Comparison of ENCODE assay signal across 22 cellular contexts in genomic region chr14:23142826-23143225, GRCh38. TPM values are rescaled to one million over a fixed set of nuclear protein-coding genes. Genes with fewer than 3 reads are reported as not detected.
A peak's percentile ranks its signal among the peaks of the same experiment; 100 is the strongest.
DNase-seq lines count a peak whose midpoint lies in the region; ATAC-seq, FAIRE-seq and TF ChIP-seq lines count a peak whose summit lies in the region.
"Had no signal": no experiment of that assay in that cellular context is flagged by ENCODE, and none has a peak within 500 bp of the region (broad histone marks: within the 10 kb centered on the region; RNA-seq: fewer than 3 reads in every experiment).

No MANE protein-coding gene starts in this region.

- no peak for TF ChIP-seq RAD21 in A549 (conservative IDR thresholded peaks at IDR 0.05 in 1 of 2, IDR thresholded peaks at IDR 0.05 in 1 of 2)

- peaks cover 10% of the 10 kb centered on the region for H3K27me3 Mint-ChIP-seq in activated CD4-positive, alpha-beta T cell treated with anti-CD3 and anti-CD28 coated beads, Interleukin-2, amount 10 ng/mL, durations not matched to agents 7 days and 5 days
- H3K27me3 Mint-ChIP-seq in effector memory CD8-positive, alpha-beta T cell, result peaks cover 17 to 30% of the 10 kb centered on the region in 2 donors

- H3K9me3 ChIP-seq in A549, result no peaks in the 10 kb centered on the region
- no peaks in the 10 kb centered on the region for H3K9me3 ChIP-seq in esophagus squamous epithelium
- no peaks in the 10 kb centered on the region for H3K9me3 ChIP-seq in sigmoid colon
- H3K9me3 ChIP-seq: BE2C had no signal

- TF ChIP-seq POLR2A in A549 (IDR thresholded peaks at IDR 0.05; ENCODE audit: low read length) (no peak), esophagus squamous epithelium (IDR thresholded peaks at IDR 0.05) (no peak), sigmoid colon (IDR thresholded peaks at IDR 0.05) (no peak)

- H3K36me3 ChIP-seq in esophagus squamous epithelium (peaks cover 0 to 32% (median 15%) of the 10 kb centered on the region in 3 donors), sigmoid colon (no peaks in the 10 kb centered on the region)
- H3K36me3 ChIP-seq: BE2C had no signal

- intact Hi-C loops in esophagus squamous epithelium (cut with DNase I) (no loop called here), sigmoid colon (cut with DNase I) (no loop called here)

- POLR2A ChIA-PET in A549 (lab: Yijun Ruan, JAX), result no interaction called here
- POLR2A ChIA-PET in RWPE1 (lab: Yijun Ruan, JAX; ENCODE audit: low non-redundant PET), result no interaction called here
- POLR2A ChIA-PET in activated CD4-positive, alpha-beta T cell treated with anti-CD3 and anti-CD28 coated beads, Interleukin-2, amount 10 ng/mL, durations not matched to agents 7 days and 5 days (lab: Charles Lee), result no interaction called here

- TF ChIP-seq EP300 in A549 (IDR thresholded peaks at IDR 0.05) (no peak), sigmoid colon (IDR thresholded peaks at IDR 0.05) (no peak)

- no peaks in the 10 kb centered on the region for H3K9me3 Mint-ChIP-seq in activated CD4-positive, alpha-beta T cell treated with anti-CD3 and anti-CD28 coated beads, Interleukin-2, amount 10 ng/mL, durations not matched to agents 7 days and 5 days
- no peaks in the 10 kb centered on the region for H3K9me3 Mint-ChIP-seq in effector memory CD8-positive, alpha-beta T cell
- H3K9me3 Mint-ChIP-seq: CD8-positive, alpha-beta T cell; H9 had no signal

- no peak overlapping the region for H3K4me3 ChIP-seq in A549
- no peak overlapping the region for H3K4me3 ChIP-seq in esophagus squamous epithelium
- H3K4me3 ChIP-seq in sigmoid colon, result no peak overlapping the region

- H3K4me3 Mint-ChIP-seq in activated CD4-positive, alpha-beta T cell treated with anti-CD3 and anti-CD28 coated beads, Interleukin-2, amount 10 ng/mL, durations not matched to agents 7 days and 5 days, result no peak overlapping the region
- no peak overlapping the region for H3K4me3 Mint-ChIP-seq in effector memory CD8-positive, alpha-beta T cell
- H3K4me3 Mint-ChIP-seq: CD8-positive, alpha-beta T cell; H9 had no signal

- no peak for FAIRE-seq in A549 (lab: Jason Lieb, UNC)
- FAIRE-seq: D721Med had no signal

- H3K4me1 ChIP-seq in A549 (peaks cover 34% of the 10 kb centered on the region), esophagus squamous epithelium (peaks cover 18 to 73% (median 31%) of the 10 kb centered on the region in 3 donors), sigmoid colon (peaks cover 0 to 72% (median 54%) of the 10 kb centered on the region in 4 donors)

- CTCF ChIA-PET in A549 (lab: Yijun Ruan, JAX) (interaction anchor here (0.7 to 12.5 kb wide), 3 partner anchors 22 to 44 kb away, joined by 3 to 80 read pairs (median 33); partner anchors contain the start of gene CEBPE), RWPE1 (lab: Yijun Ruan, JAX) (interaction anchor here (0.6 to 1.2 kb wide), 2 partner anchors 39 to 44 kb away, joined by 3 to 5 read pairs; no protein-coding TSS in a partner anchor)
- CTCF ChIA-PET in activated CD4-positive, alpha-beta T cell treated with anti-CD3 and anti-CD28 coated beads, Interleukin-2, amount 10 ng/mL, durations not matched to agents 7 days and 5 days (lab: Charles Lee), result interaction anchor here (1.3 to 1.5 kb wide), 2 partner anchors 9 to 44 kb away, joined by 3 to 5 read pairs; no protein-coding TSS in a partner anchor

- H3K27ac Mint-ChIP-seq in activated CD4-positive, alpha-beta T cell treated with anti-CD3 and anti-CD28 coated beads, Interleukin-2, amount 10 ng/mL, durations not matched to agents 7 days and 5 days, result no peak overlapping the region
- no peak overlapping the region for H3K27ac Mint-ChIP-seq in effector memory CD8-positive, alpha-beta T cell
- H3K27ac Mint-ChIP-seq: CD8-positive, alpha-beta T cell had no signal

- H3K27me3 ChIP-seq in esophagus squamous epithelium, result no peaks in the 10 kb centered on the region
- H3K27me3 ChIP-seq in sigmoid colon, result no peaks in the 10 kb centered on the region
- H3K27me3 ChIP-seq: BE2C had no signal

- H3K27ac ChIP-seq in A549 (peak overlapping the region; percentile 0 to 21; a peak in 3 of 6 replicates), RWPE1 (peak overlapping the region; percentile 93), esophagus squamous epithelium (peak overlapping the region; percentile 33 to 98 (median 83)), sigmoid colon (peak overlapping the region in 3 of 4 donors; percentile 65 to 81 (median 76))

- TF ChIP-seq CTCF in A549 (IDR thresholded peaks at IDR 0.05) (no peak), RWPE1 (conservative IDR thresholded peaks at IDR 0.05; ENCODE audit: low read depth) (no peak), esophagus squamous epithelium (IDR thresholded peaks at IDR 0.05) (no peak), sigmoid colon (IDR thresholded peaks at IDR 0.05) (no peak)

- ATAC-seq in A549 (no peak), GM21529 (IDR thresholded peaks at IDR 0.05; ENCODE audit: unreplicated experiment) (no peak)
- no peak for ATAC-seq in effector memory CD8-positive, alpha-beta T cell (replicated peaks)
- ATAC-seq: CD8-positive, alpha-beta T cell had no signal

- DNase-seq in A549 (ENCODE audit: low read depth in 1 of 2, low spot score in 1 of 2) (no peak), RWPE1 (ENCODE audit: low spot score) (no peak), esophagus squamous epithelium (lab: John Stamatoyannopoulos, UW) (no peak), sigmoid colon (no peak)
- no peak for DNase-seq in stimulated activated CD4-positive, alpha-beta T cell treated with anti-CD3 and anti-CD28 coated beads, Interleukin-4, amount 100 ng/mL, for 24 hours
- no peak for DNase-seq in activated CD4-positive, alpha-beta T cell treated with anti-CD3 and anti-CD28 coated beads, Interleukin-2, amount 10 ng/mL, durations not matched to agents 7 days and 5 days
- no peak for DNase-seq in effector memory CD8-positive, alpha-beta T cell
- DNase-seq: CD8-positive, alpha-beta T cell; DND-41; GF-D8; H9; KBM-7; NCI-H1092; NCI-H2107; NCI-H526 treated with DMSO at 0.1 percent for 48 hours; NK-92 treated with Interleukin-12 subunit alpha and Interleukin-12 subunit beta, amount 100 ng/mL, for 24 hours; OCI-M1 had no signal

- no peaks in the 10 kb centered on the region for H3K4me1 Mint-ChIP-seq in activated CD4-positive, alpha-beta T cell treated with anti-CD3 and anti-CD28 coated beads, Interleukin-2, amount 10 ng/mL, durations not matched to agents 7 days and 5 days
- H3K4me1 Mint-ChIP-seq in effector memory CD8-positive, alpha-beta T cell (ENCODE audit: low read depth in 2 of 2), result peaks cover 0 to 4% of the 10 kb centered on the region in 2 donors

- H3K36me3 Mint-ChIP-seq in activated CD4-positive, alpha-beta T cell treated with anti-CD3 and anti-CD28 coated beads, Interleukin-2, amount 10 ng/mL, durations not matched to agents 7 days and 5 days (ENCODE audit: low read depth), result no peaks in the 10 kb centered on the region
- no peaks in the 10 kb centered on the region for H3K36me3 Mint-ChIP-seq in effector memory CD8-positive, alpha-beta T cell (ENCODE audit: insufficient read depth)

- WGBS in A549 (ENCODE audit: missing lambda C conversion rate), result 74% methylated on average over 4 of the region's 4 CpGs
- WGBS in esophagus squamous epithelium, 2 donors, result 66 to 70% methylated on average over 4 of the region's 4 CpGs
- WGBS in sigmoid colon, 2 donors, result 81 to 87% methylated on average over 4 of the region's 4 CpGs

- no peak overlapping the region for H3K4me2 ChIP-seq in A549

RNA-seq across cellular contexts. Expression of gene CEBPE, which starts 23.8 kb away (rescaled TPM):
- polyA plus RNA-seq in A549 (2011; rRNA removed) (not detected in 2 replicates), A549 (2017; fragmentation: RNase III; extraction: RNeasy Plus Mini Kit Qiagen cat#74134 plus additional on column Dnase treatment) (0.05 TPM in 1 of 3 replicates, not detected in the others), sigmoid colon (under 1 TPM in 1 of 3 donors, not detected in 2; 0.28 TPM)
- not detected in 2 replicates for polyA plus RNA-seq in A549 (2012; cell fraction: cytosol; rRNA removed)
- polyA plus RNA-seq in A549 (2012; cell fraction: nucleus; rRNA removed), result not detected in 2 replicates
- not detected in 2 replicates for polyA minus RNA-seq in A549 (2011; rRNA and poly(A)+ RNA removed)
- total RNA-seq in esophagus squamous epithelium (not detected), sigmoid colon (under 1 TPM in 1 of 4 donors, not detected in 3; 0.68 TPM)
- under 1 TPM; 0.67 to 0.98 TPM for total RNA-seq in activated CD4-positive, alpha-beta T cell treated with anti-CD3 and anti-CD28 coated beads, Interleukin-2, amount 10 ng/mL, durations not matched to agents 7 days and 5 days
- total RNA-seq: CD8-positive, alpha-beta T cell; H9; M059J had no signal
- polyA plus RNA-seq: AG04450 had no signal

RNA-seq across cellular contexts. Expression of gene CIROP, which starts 38.0 kb away (rescaled TPM):
- polyA plus RNA-seq in A549 (2011; rRNA removed) (0.03 TPM in 1 of 2 replicates, not detected in the other), A549 (2017; fragmentation: RNase III; extraction: RNeasy Plus Mini Kit Qiagen cat#74134 plus additional on column Dnase treatment) (not detected in 3 replicates), sigmoid colon (not detected)
- polyA plus RNA-seq in A549 (2012; cell fraction: cytosol; rRNA removed), result not detected in 2 replicates
- not detected in 2 replicates for polyA plus RNA-seq in A549 (2012; cell fraction: nucleus; rRNA removed)
- polyA minus RNA-seq in A549 (2011; rRNA and poly(A)+ RNA removed), result not detected in 2 replicates
- total RNA-seq in esophagus squamous epithelium (under 1 TPM in 1 of 4 donors, not detected in 3; 0.38 TPM), sigmoid colon (under 1 TPM in 1 of 4 donors, not detected in 3; 0.27 TPM)
- total RNA-seq in activated CD4-positive, alpha-beta T cell treated with anti-CD3 and anti-CD28 coated beads, Interleukin-2, amount 10 ng/mL, durations not matched to agents 7 days and 5 days, result not detected
- total RNA-seq: CD8-positive, alpha-beta T cell; H9; M059J had no signal

RNA-seq across cellular contexts. Expression of gene SLC7A8, which starts 40.6 kb away (rescaled TPM):
- polyA plus RNA-seq in A549 (2011; rRNA removed), result 0.28 and 0.45 TPM in 2 replicates
- 0.08 and 0.09 TPM in 2 replicates for polyA plus RNA-seq in A549 (2012; cell fraction: cytosol; rRNA removed)
- polyA plus RNA-seq in A549 (2012; cell fraction: nucleus; rRNA removed), result 0.07 and 0.16 TPM in 2 replicates
- polyA plus RNA-seq in A549 (2017; fragmentation: RNase III; extraction: RNeasy Plus Mini Kit Qiagen cat#74134 plus additional on column Dnase treatment), result 0.35 to 0.49 TPM (median 0.39 TPM) in 3 replicates
- polyA minus RNA-seq in A549 (2011; rRNA and poly(A)+ RNA removed), result 0.17 and 0.73 TPM in 2 replicates
- 10 to 100 TPM; 22.2 to 58.0 (median 39.8) TPM for total RNA-seq in esophagus squamous epithelium
- 10 to 100 TPM in 3 of 4 donors, 1 to 10 TPM in 1; 9.9 to 19.7 (median 14.1) TPM for total RNA-seq in sigmoid colon
- 10 to 100 TPM in 2 of 3 donors, 1 to 10 TPM in 1; 5.5 to 24.7 (median 13.2) TPM for polyA plus RNA-seq in sigmoid colon
- under 1 TPM; 0.27 to 0.64 TPM for total RNA-seq in activated CD4-positive, alpha-beta T cell treated with anti-CD3 and anti-CD28 coated beads, Interleukin-2, amount 10 ng/mL, durations not matched to agents 7 days and 5 days

RNA-seq across cellular contexts. Expression of gene C14orf119, which starts 47.5 kb away (rescaled TPM):
- 82.5 and 107 TPM in 2 replicates for polyA plus RNA-seq in A549 (2011; rRNA removed)
- polyA plus RNA-seq in A549 (2012; cell fraction: cytosol; rRNA removed), result 53.1 and 63.1 TPM in 2 replicates
- polyA plus RNA-seq in A549 (2012; cell fraction: nucleus; rRNA removed), result 21.8 and 29.1 TPM in 2 replicates
- polyA plus RNA-seq in A549 (2017; fragmentation: RNase III; extraction: RNeasy Plus Mini Kit Qiagen cat#74134 plus additional on column Dnase treatment), result 94.8 to 102 TPM (median 99.2 TPM) in 3 replicates
- 69.8 and 95.8 TPM in 2 replicates for polyA minus RNA-seq in A549 (2011; rRNA and poly(A)+ RNA removed)
- 10 to 100 TPM; 17.5 to 42.0 (median 31.0) TPM for total RNA-seq in esophagus squamous epithelium
- total RNA-seq in sigmoid colon, result 10 to 100 TPM; 22.4 to 38.9 (median 30.1) TPM
- 10 to 100 TPM; 49.2 to 94.3 (median 50.0) TPM for polyA plus RNA-seq in sigmoid colon
- total RNA-seq in activated CD4-positive, alpha-beta T cell treated with anti-CD3 and anti-CD28 coated beads, Interleukin-2, amount 10 ng/mL, durations not matched to agents 7 days and 5 days, result 10 to 100 TPM; 48.0 to 48.2 TPM

RNA-seq across cellular contexts. Expression of gene ACIN1, which starts 47.9 kb away (rescaled TPM):
- 126 and 140 TPM in 2 replicates for polyA plus RNA-seq in A549 (2011; rRNA removed)
- polyA plus RNA-seq in A549 (2012; cell fraction: cytosol; rRNA removed), result 82.3 and 85.6 TPM in 2 replicates
- 244 and 317 TPM in 2 replicates for polyA plus RNA-seq in A549 (2012; cell fraction: nucleus; rRNA removed)
- polyA plus RNA-seq in A549 (2017; fragmentation: RNase III; extraction: RNeasy Plus Mini Kit Qiagen cat#74134 plus additional on column Dnase treatment), result 144 to 150 TPM (median 147 TPM) in 3 replicates
- 106 and 121 TPM in 2 replicates for polyA minus RNA-seq in A549 (2011; rRNA and poly(A)+ RNA removed)
- 100 to 1,000 TPM in 1 of 4 donors, 10 to 100 TPM in 3; 51.4 to 107 (median 83.0) TPM for total RNA-seq in esophagus squamous epithelium
- 100 to 1,000 TPM in 1 of 4 donors, 10 to 100 TPM in 3; 79.9 to 129 (median 93.9) TPM for total RNA-seq in sigmoid colon
- 100 to 1,000 TPM in 1 of 3 donors, 10 to 100 TPM in 2; 37.8 to 114 (median 40.9) TPM for polyA plus RNA-seq in sigmoid colon
- total RNA-seq in activated CD4-positive, alpha-beta T cell treated with anti-CD3 and anti-CD28 coated beads, Interleukin-2, amount 10 ng/mL, durations not matched to agents 7 days and 5 days, result 100 to 1,000 TPM; 202 to 221 TPM

Comparison
In these comparisons a context has a peak if more than half of its experiments do, and no peak if none do; other contexts are left out.
1. H3K27ac ChIP-seq: peak in every context shown above with its lines; median percentile 93 in RWPE1; 83 in esophagus squamous epithelium; 76 in sigmoid colon; 10 in A549.
2. RNA of gene SLC7A8, which starts 40.6 kb away (total RNA-seq): 22.2 to 58.0 TPM in esophagus squamous epithelium and 9.9 to 19.7 TPM in sigmoid colon; 0.27 to 0.64 TPM in activated CD4-positive, alpha-beta T cell treated with anti-CD3 and anti-CD28 coated beads, Interleukin-2, amount 10 ng/mL, durations not matched to agents 7 days and 5 days; every median in the first group is over 4 times any median in the second.